ENCODE assay signal across 24 cellular contexts in the genomic region with DNA sequence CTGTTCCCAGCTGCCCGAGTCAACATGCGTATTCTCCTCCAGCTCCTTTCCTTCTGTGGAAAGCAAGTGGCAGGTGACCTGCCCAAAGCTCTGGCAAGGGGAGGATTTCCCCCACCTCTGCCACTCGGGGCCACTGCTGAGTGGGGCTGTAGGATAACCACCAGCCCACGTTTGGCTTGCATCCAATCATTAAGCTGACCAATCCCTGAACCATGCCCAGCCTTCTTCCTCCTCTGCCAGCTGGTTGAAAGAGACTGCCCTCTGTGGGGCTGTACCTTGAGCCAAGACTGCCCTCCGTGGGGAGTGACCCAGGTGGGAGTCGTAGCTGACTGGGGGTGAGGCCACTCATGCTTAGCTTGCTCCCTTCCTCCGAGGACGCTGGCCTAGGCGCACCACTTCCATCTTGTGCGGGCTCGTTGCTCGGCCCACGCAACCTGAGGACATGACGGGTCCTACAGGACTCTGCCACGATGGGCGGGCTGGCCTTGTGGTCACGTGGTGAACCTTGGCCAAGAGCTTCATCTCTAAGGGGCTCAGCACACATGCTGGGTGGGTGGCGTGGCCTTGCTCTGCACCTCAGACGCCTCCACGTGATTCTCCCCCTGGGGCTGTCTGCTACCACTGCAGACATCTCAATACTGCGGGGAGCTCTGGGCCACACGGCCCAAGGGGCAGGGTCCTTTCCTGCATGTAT.
A peak's percentile ranks its signal among the peaks of the same experiment; 100 is the strongest.
DNase-seq lines count a peak whose midpoint lies in the region; ATAC-seq and TF ChIP-seq lines count a peak whose summit lies in the region.
"Had no signal": no experiment of that assay in that cellular context is flagged by ENCODE, and none has a peak within 500 bp of the region (broad histone marks: within the 10 kb centered on the region; RNA-seq: fewer than 3 reads in every experiment).

No MANE protein-coding gene starts in this region.

- intact Hi-C loops in CD4-positive, alpha-beta T cell (cut with DNase I, micrococcal nuclease) = no loop called here
- intact Hi-C loops in dendritic cell treated with granulocyte-macrophage colony-stimulating factor and Interleukin-4, amounts not matched to agents 40 ng/mL and 50 ng/mL, for 4 days (cut with micrococcal nuclease) = loop anchor here (10.0 kb wide), 1 partner anchor 308 kb away; no protein-coding TSS in a partner anchor
- intact Hi-C loops in posterior vena cava (cut with DNase I) = no loop called here

- DNase-seq in T-helper 1 cell (no peak), posterior vena cava (ENCODE audit: low spot score) (peak; percentile 70), NCI-H1417 (lab: John Stamatoyannopoulos, UW) (no peak), activated gamma-delta T cell treated with Interleukin-2 at 50 U/mL for 16 hours (no peak), NCI-H1048 (lab: John Stamatoyannopoulos, UW) (no peak)
- peak in 1 of 10 experiments; percentile 30 for DNase-seq in CD4-positive, alpha-beta T cell
- DNase-seq: body of pancreas; gastrocnemius medialis; GF-D8; HFFc6; hypothalamus; mucosa of descending colon; NCI-H1105; NCI-H2029 treated with DMSO at 0.1 percent for 48 hours; NCI-H446; stimulated activated naive CD8-positive, alpha-beta T cell treated with anti-CD3 and anti-CD28 coated beads, Interleukin-15, amount 100 ng/mL, for 72 hours; T1000; transverse colon had no signal

- H3K27me3 Mint-ChIP-seq in T-helper 1 cell treated with Interleukin-12 subunit alpha and Interleukin-12 subunit beta and Interleukin-4 antibody, amounts not matched to agents 30 μg/mL and 1 μg/mL, for 36 hours (ENCODE audit: low read depth) = no peaks in the 10 kb centered on the region
- H3K27me3 Mint-ChIP-seq in CD4-positive, alpha-beta T cell = no peaks in the 10 kb centered on the region
- H3K27me3 Mint-ChIP-seq in dendritic cell treated with granulocyte-macrophage colony-stimulating factor and Interleukin-4, amounts not matched to agents 40 ng/mL and 50 ng/mL, for 4 days = no peaks in the 10 kb centered on the region
- H3K27me3 Mint-ChIP-seq: stimulated activated naive CD8-positive, alpha-beta T cell treated with anti-CD3 and anti-CD28 coated beads, Interleukin-15, amount 100 ng/mL, for 72 hours had no signal

- peak overlapping the region; percentile 36 for H3K27ac Mint-ChIP-seq in T-helper 1 cell treated with Interleukin-12 subunit alpha and Interleukin-12 subunit beta and Interleukin-4 antibody, amounts not matched to agents 30 μg/mL and 1 μg/mL, for 36 hours
- peak overlapping the region; percentile 50 for H3K27ac Mint-ChIP-seq in CD4-positive, alpha-beta T cell
- no peak overlapping the region for H3K27ac Mint-ChIP-seq in dendritic cell treated with granulocyte-macrophage colony-stimulating factor and Interleukin-4, amounts not matched to agents 40 ng/mL and 50 ng/mL, for 4 days
- H3K27ac Mint-ChIP-seq: activated T-helper 1 cell treated with anti-CD3 and anti-CD28 coated beads, Interleukin-12 subunit alpha, Interleukin-12 subunit beta, Interleukin-2, Interleukin-4 antibody, amounts not matched to agents 30 ng/mL and 10 ng/mL and 1 ng/mL, durations not matched to agents 14 hours and 24 hours and 36 hours; HFFc6; nephron; stimulated activated naive CD8-positive, alpha-beta T cell treated with anti-CD3 and anti-CD28 coated beads, Interleukin-15, amount 100 ng/mL, for 72 hours had no signal

- H3K9me3 Mint-ChIP-seq in T-helper 1 cell treated with Interleukin-12 subunit alpha and Interleukin-12 subunit beta and Interleukin-4 antibody, amounts not matched to agents 30 μg/mL and 1 μg/mL, for 36 hours = peaks cover 5% of the 10 kb centered on the region
- H3K9me3 Mint-ChIP-seq in CD4-positive, alpha-beta T cell = peaks cover 2% of the 10 kb centered on the region
- H3K9me3 Mint-ChIP-seq in dendritic cell treated with granulocyte-macrophage colony-stimulating factor and Interleukin-4, amounts not matched to agents 40 ng/mL and 50 ng/mL, for 4 days = peaks cover under 1% of the 10 kb centered on the region
- H3K9me3 Mint-ChIP-seq: stimulated activated naive CD8-positive, alpha-beta T cell treated with anti-CD3 and anti-CD28 coated beads, Interleukin-15, amount 100 ng/mL, for 72 hours had no signal

- TF ChIP-seq CTCF in CD4-positive, alpha-beta T cell (IDR thresholded peaks at IDR 0.05) = no peak

- CTCF ChIA-PET in CD4-positive, alpha-beta T cell (lab: Charles Lee) = no interaction called here

- peaks cover 20% of the 10 kb centered on the region for H3K4me1 Mint-ChIP-seq in T-helper 1 cell treated with Interleukin-12 subunit alpha and Interleukin-12 subunit beta and Interleukin-4 antibody, amounts not matched to agents 30 μg/mL and 1 μg/mL, for 36 hours (ENCODE audit: low read depth)
- H3K4me1 Mint-ChIP-seq in CD4-positive, alpha-beta T cell (ENCODE audit: low read depth) = peaks cover 25% of the 10 kb centered on the region
- peaks cover 41% of the 10 kb centered on the region for H3K4me1 Mint-ChIP-seq in dendritic cell treated with granulocyte-macrophage colony-stimulating factor and Interleukin-4, amounts not matched to agents 40 ng/mL and 50 ng/mL, for 4 days (ENCODE audit: low read depth)
- H3K4me1 Mint-ChIP-seq: nephron; stimulated activated naive CD8-positive, alpha-beta T cell treated with anti-CD3 and anti-CD28 coated beads, Interleukin-15, amount 100 ng/mL, for 72 hours had no signal

- no peaks in the 10 kb centered on the region for H3K27me3 ChIP-seq in CD4-positive, alpha-beta T cell (ENCODE audit: control insufficient read depth, insufficient read depth, low read length)
- H3K27me3 ChIP-seq: body of pancreas, esophagus muscularis mucosa, gastrocnemius medialis, transverse colon had no signal

- H3K36me3 Mint-ChIP-seq in T-helper 1 cell treated with Interleukin-12 subunit alpha and Interleukin-12 subunit beta and Interleukin-4 antibody, amounts not matched to agents 30 μg/mL and 1 μg/mL, for 36 hours (ENCODE audit: low read depth) = peaks cover 2% of the 10 kb centered on the region
- peaks cover 4% of the 10 kb centered on the region for H3K36me3 Mint-ChIP-seq in CD4-positive, alpha-beta T cell (ENCODE audit: low read depth)
- H3K36me3 Mint-ChIP-seq in dendritic cell treated with granulocyte-macrophage colony-stimulating factor and Interleukin-4, amounts not matched to agents 40 ng/mL and 50 ng/mL, for 4 days (ENCODE audit: low read depth) = peaks cover 22% of the 10 kb centered on the region

- peaks cover 20% of the 10 kb centered on the region for H3K9me3 ChIP-seq in CD4-positive, alpha-beta T cell (ENCODE audit: control insufficient read depth, low read length)
- H3K9me3 ChIP-seq: gastrocnemius medialis had no signal

- ATAC-seq in CD4-positive, alpha-beta T cell (ENCODE audit: poor library complexity) = no peak
- ATAC-seq: gastrocnemius medialis; mucosa of descending colon; stimulated activated naive CD8-positive, alpha-beta T cell treated with anti-CD3 and anti-CD28 coated beads, Interleukin-15, amount 100 ng/mL, for 72 hours had no signal

- no peak overlapping the region for H3K27ac ChIP-seq in CD4-positive, alpha-beta T cell (ENCODE audit: low read depth, low read length)
- H3K27ac ChIP-seq: 22Rv1 had no signal

- POLR2A ChIA-PET in CD4-positive, alpha-beta T cell (lab: Charles Lee) = interaction anchor here (1.1 kb wide), 1 partner anchor 512 kb away, joined by 4 read pairs; no protein-coding TSS in a partner anchor

- no peak overlapping the region for H3K4me3 Mint-ChIP-seq in T-helper 1 cell treated with Interleukin-12 subunit alpha and Interleukin-12 subunit beta and Interleukin-4 antibody, amounts not matched to agents 30 μg/mL and 1 μg/mL, for 36 hours
- H3K4me3 Mint-ChIP-seq in CD4-positive, alpha-beta T cell = no peak overlapping the region
- peak overlapping the region; percentile 78 for H3K4me3 Mint-ChIP-seq in dendritic cell treated with granulocyte-macrophage colony-stimulating factor and Interleukin-4, amounts not matched to agents 40 ng/mL and 50 ng/mL, for 4 days
- H3K4me3 Mint-ChIP-seq: activated T-helper 1 cell treated with anti-CD3 and anti-CD28 coated beads, Interleukin-12 subunit alpha, Interleukin-12 subunit beta, Interleukin-2, Interleukin-4 antibody, amounts not matched to agents 30 ng/mL and 10 ng/mL and 1 ng/mL, durations not matched to agents 14 hours and 24 hours and 36 hours; HFFc6; nephron; stimulated activated naive CD8-positive, alpha-beta T cell treated with anti-CD3 and anti-CD28 coated beads, Interleukin-15, amount 100 ng/mL, for 72 hours had no signal
